ENCODE assay signal across 9 cellular contexts in the genomic region with DNA sequence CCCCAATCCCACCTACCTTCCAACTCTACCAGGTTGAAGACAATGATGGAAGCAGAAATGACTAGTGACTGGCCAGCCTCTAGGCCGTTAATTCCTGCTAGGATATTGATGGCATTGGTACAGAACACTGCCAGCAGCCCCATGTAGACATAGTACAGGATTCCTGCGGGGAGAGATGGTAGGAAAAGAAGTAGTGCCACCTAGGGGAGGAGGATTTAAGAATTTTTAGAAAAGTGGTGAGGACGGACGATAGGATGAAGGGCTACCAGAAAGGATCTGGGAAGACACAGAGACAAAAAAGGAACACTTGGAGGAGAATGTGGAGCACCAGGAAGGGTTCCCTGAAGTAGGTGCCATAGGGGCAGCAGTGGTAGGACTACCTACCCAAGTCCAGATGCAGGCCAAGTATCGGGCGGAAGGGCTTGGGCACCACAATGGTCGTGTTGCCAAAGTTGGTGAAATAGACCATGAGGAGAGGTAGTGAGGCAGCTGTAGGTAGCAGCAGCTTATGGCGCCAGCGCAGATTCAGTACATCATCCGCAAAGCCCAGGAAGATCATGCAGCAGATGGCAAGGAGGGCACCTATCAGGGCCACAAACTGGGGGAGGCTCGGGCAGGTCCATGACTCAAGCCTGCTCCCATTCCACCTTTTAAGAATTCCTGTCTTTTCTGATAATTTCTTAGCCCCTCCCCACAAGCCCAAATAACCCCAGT. TPM values are rescaled to one million over a fixed set of nuclear protein-coding genes. Genes with fewer than 3 reads are reported as not detected.
A peak's percentile ranks its signal among the peaks of the same experiment; 100 is the strongest.
DNase-seq lines count a peak whose midpoint lies in the region; ATAC-seq and TF ChIP-seq lines count a peak whose summit lies in the region.
"Had no signal": no experiment of that assay in that cellular context is flagged by ENCODE, and none has a peak within 500 bp of the region (broad histone marks: within the 10 kb centered on the region; RNA-seq: fewer than 3 reads in every experiment).

No MANE protein-coding gene starts in this region.

- H3K9ac ChIP-seq in fibroblast of lung (ENCODE audit: insufficient read depth, low read length): peak overlapping the region; percentile 79

- DNase-seq in DMS 273 (lab: John Stamatoyannopoulos, UW; ENCODE audit: unreplicated experiment) (peak; percentile 60), HL-60 (ENCODE audit: low read depth in 1 of 2, low spot score in 1 of 2) (peak in 1 of 2 experiments; percentile 47), fibroblast of lung (ENCODE audit: low read depth in 2 of 2) (peak; percentile 46 to 60), renal cortical epithelial cell (ENCODE audit: low read depth) (peak; percentile 56)
- DNase-seq in activated CD8-positive, alpha-beta memory T cell treated with anti-CD3 and anti-CD28 coated beads for 24 hours: no peak

- peaks cover 10% of the 10 kb centered on the region for H3K4me1 ChIP-seq in fibroblast of lung (ENCODE audit: control insufficient read depth, extremely low read depth, insufficient read depth, low read length)

- peaks cover 18% of the 10 kb centered on the region for H3K79me2 ChIP-seq in fibroblast of lung (ENCODE audit: control insufficient read depth, insufficient read depth, low read length)

- H3K4me3 ChIP-seq in HL-60 (replicated peaks; ENCODE audit: insufficient read depth, low read length): peak overlapping the region; percentile 93
- peak overlapping the region; percentile 71 to 90 (median 86) for H3K4me3 ChIP-seq in fibroblast of lung (replicated peaks in 1 of 4; ENCODE audit: control extremely low read depth in 1 of 4, insufficient read depth in 1 of 4, low read depth in 3 of 4, low read length in 4 of 4)

- H3K27me3 ChIP-seq in HL-60 (ENCODE audit: insufficient read depth, poor library complexity, severe bottlenecking) (no peaks in the 10 kb centered on the region), fibroblast of lung (ENCODE audit: control insufficient read depth, insufficient read depth, low read length) (no peaks in the 10 kb centered on the region)
- H3K27me3 ChIP-seq: adrenal gland had no signal

- peaks cover 9% of the 10 kb centered on the region for H3K36me3 ChIP-seq in fibroblast of lung (ENCODE audit: control insufficient read depth, insufficient read depth, low read length)

- H2AFZ ChIP-seq in fibroblast of lung (ENCODE audit: low read length): peak overlapping the region; percentile 21

- H4K20me1 ChIP-seq in fibroblast of lung (ENCODE audit: control insufficient read depth, extremely low read depth, insufficient read depth, low read length): no peaks in the 10 kb centered on the region

- ATAC-seq in SK-N-SH treated with all-trans-retinoic acid at 6 μM for 48 hours: peak; percentile 19
- ATAC-seq in GM18909 (IDR thresholded peaks at IDR 0.05; ENCODE audit: poor library complexity, unreplicated experiment): no peak
- ATAC-seq in HG03378 (IDR thresholded peaks at IDR 0.05; ENCODE audit: unreplicated experiment): no peak

- peak overlapping the region; percentile 99 for H3K4me2 ChIP-seq in fibroblast of lung (ENCODE audit: extremely low read depth, insufficient read depth, low read length)

- no peaks in the 10 kb centered on the region for H3K9me3 ChIP-seq in fibroblast of lung (ENCODE audit: control insufficient read depth, insufficient read depth, low read depth, low read length)
- H3K9me3 ChIP-seq: adrenal gland had no signal

- H3K27ac ChIP-seq in HL-60 (replicated peaks) (peak overlapping the region; percentile 96), fibroblast of lung (ENCODE audit: insufficient read depth, low read length) (peak overlapping the region; percentile 96)

- TF ChIP-seq CTCF in HL-60 (IDR thresholded peaks at IDR 0.05; ENCODE audit: insufficient read depth, low read length) (no peak), fibroblast of lung (conservative IDR thresholded peaks at IDR 0.05 in 1 of 2, IDR thresholded peaks at IDR 0.05 in 1 of 2; ENCODE audit: low read depth in 1 of 2, low read length in 2 of 2) (peak; percentile 49 to 52)

TF ChIP-seq in SK-N-SH treated with all-trans-retinoic acid at 6 μM for 48 hours, 23 proteins besides CTCF, POLR2A, EP300 and RAD21 (continues in another document):
- TF ChIP-seq RARB (CRISPR knock-in tag; IDR thresholded peaks at IDR 0.05) (no peak), BACH2 (CRISPR knock-in tag; IDR thresholded peaks at IDR 0.05; ENCODE audit: borderline replicate concordance) (no peak), ISL1 (CRISPR knock-in tag; IDR thresholded peaks at IDR 0.05) (no peak), ZNF70 (CRISPR knock-in tag; IDR thresholded peaks at IDR 0.05) (no peak), SNAI2 (CRISPR knock-in tag; IDR thresholded peaks at IDR 0.05) (no peak), TCF4 (CRISPR knock-in tag; IDR thresholded peaks at IDR 0.05; ENCODE audit: borderline replicate concordance) (no peak), ZC3H10 (CRISPR knock-in tag; IDR thresholded peaks at IDR 0.05) (no peak), ARNTL (CRISPR knock-in tag; IDR thresholded peaks at IDR 0.05; ENCODE audit: borderline replicate concordance, low read depth) (no peak), OSR1 (CRISPR knock-in tag; IDR thresholded peaks at IDR 0.05) (no peak), CSDC2 (CRISPR knock-in tag; IDR thresholded peaks at IDR 0.05) (no peak), ZFP30 (CRISPR knock-in tag; IDR thresholded peaks at IDR 0.05) (no peak), ZNF565 (CRISPR knock-in tag; conservative IDR thresholded peaks at IDR 0.05; ENCODE audit: low read depth) (no peak), GLIS3 (CRISPR knock-in tag; IDR thresholded peaks at IDR 0.05) (no peak), ESRRG (CRISPR knock-in tag; IDR thresholded peaks at IDR 0.05) (no peak), TOX (CRISPR knock-in tag; IDR thresholded peaks at IDR 0.05; ENCODE audit: borderline replicate concordance) (no peak)
- TF ChIP-seq, protein P1, sequence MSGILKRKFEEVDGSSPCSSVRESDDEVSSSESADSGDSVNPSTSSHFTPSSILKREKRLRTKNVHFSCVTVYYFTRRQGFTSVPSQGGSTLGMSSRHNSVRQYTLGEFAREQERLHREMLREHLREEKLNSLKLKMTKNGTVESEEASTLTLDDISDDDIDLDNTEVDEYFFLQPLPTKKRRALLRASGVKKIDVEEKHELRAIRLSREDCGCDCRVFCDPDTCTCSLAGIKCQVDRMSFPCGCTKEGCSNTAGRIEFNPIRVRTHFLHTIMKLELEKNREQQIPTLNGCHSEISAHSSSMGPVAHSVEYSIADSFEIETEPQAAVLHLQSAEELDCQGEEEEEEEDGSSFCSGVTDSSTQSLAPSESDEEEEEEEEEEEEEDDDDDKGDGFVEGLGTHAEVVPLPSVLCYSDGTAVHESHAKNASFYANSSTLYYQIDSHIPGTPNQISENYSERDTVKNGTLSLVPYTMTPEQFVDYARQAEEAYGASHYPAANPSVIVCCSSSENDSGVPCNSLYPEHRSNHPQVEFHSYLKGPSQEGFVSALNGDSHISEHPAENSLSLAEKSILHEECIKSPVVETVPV (CRISPR knock-in tag; IDR thresholded peaks at IDR 0.05): no peak
- TF ChIP-seq, protein P2, sequence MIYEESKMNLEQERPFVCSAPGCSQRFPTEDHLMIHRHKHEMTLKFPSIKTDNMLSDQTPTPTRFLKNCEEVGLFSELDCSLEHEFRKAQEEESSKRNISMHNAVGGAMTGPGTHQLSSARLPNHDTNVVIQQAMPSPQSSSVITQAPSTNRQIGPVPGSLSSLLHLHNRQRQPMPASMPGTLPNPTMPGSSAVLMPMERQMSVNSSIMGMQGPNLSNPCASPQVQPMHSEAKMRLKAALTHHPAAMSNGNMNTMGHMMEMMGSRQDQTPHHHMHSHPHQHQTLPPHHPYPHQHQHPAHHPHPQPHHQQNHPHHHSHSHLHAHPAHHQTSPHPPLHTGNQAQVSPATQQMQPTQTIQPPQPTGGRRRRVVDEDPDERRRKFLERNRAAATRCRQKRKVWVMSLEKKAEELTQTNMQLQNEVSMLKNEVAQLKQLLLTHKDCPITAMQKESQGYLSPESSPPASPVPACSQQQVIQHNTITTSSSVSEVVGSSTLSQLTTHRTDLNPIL (CRISPR knock-in tag; IDR thresholded peaks at IDR 0.05; ENCODE audit: low read depth): no peak

RNA-seq across cellular contexts. Expression of gene DPAGT1, which starts 1.2 kb away (rescaled TPM):
- total RNA-seq in fibroblast of lung: 14.5 and 14.6 TPM in 2 replicates
- polyA plus RNA-seq in fibroblast of lung: 44.9 and 53.0 TPM in 2 replicates
- 24.0 and 28.0 TPM in 2 replicates for polyA plus RNA-seq in fibroblast of lung (2012)
- polyA minus RNA-seq in fibroblast of lung (ENCODE audit: low replicate concordance): 120 and 128 TPM in 2 replicates
- 22.1 and 42.9 TPM in 2 replicates for total RNA-seq in renal cortical epithelial cell

RNA-seq across cellular contexts. Expression of gene C2CD2L, which starts 6.7 kb away (rescaled TPM):
- total RNA-seq in fibroblast of lung (1.8 and 3.0 TPM in 2 replicates), renal cortical epithelial cell (3.3 and 4.1 TPM in 2 replicates)
- 3.0 and 4.2 TPM in 2 replicates for polyA plus RNA-seq in fibroblast of lung
- 3.5 and 5.1 TPM in 2 replicates for polyA plus RNA-seq in fibroblast of lung (2012)
- polyA minus RNA-seq in fibroblast of lung (ENCODE audit: low replicate concordance): 4.8 and 25.7 TPM in 2 replicates

RNA-seq across cellular contexts. Expression of gene HMBS, which starts 15.7 kb away (rescaled TPM):
- total RNA-seq in fibroblast of lung: 6.9 and 9.4 TPM in 2 replicates
- 23.8 and 36.6 TPM in 2 replicates for polyA plus RNA-seq in fibroblast of lung
- 27.3 and 41.7 TPM in 2 replicates for polyA plus RNA-seq in fibroblast of lung (2012)
- 39.2 and 56.3 TPM in 2 replicates for polyA minus RNA-seq in fibroblast of lung (ENCODE audit: low replicate concordance)
- 12.0 and 24.0 TPM in 2 replicates for total RNA-seq in renal cortical epithelial cell

RNA-seq across cellular contexts. Expression of gene HINFP, which starts 21.0 kb away (rescaled TPM):
- total RNA-seq in fibroblast of lung (13.5 and 14.4 TPM in 2 replicates), renal cortical epithelial cell (11.5 and 20.8 TPM in 2 replicates)
- polyA plus RNA-seq in fibroblast of lung: 12.4 and 13.1 TPM in 2 replicates
- 7.7 and 8.2 TPM in 2 replicates for polyA plus RNA-seq in fibroblast of lung (2012)
- 23.0 and 24.0 TPM in 2 replicates for polyA minus RNA-seq in fibroblast of lung (ENCODE audit: low replicate concordance)

RNA-seq across cellular contexts. Expression of gene VPS11, which starts 32.8 kb away (rescaled TPM):
- total RNA-seq in fibroblast of lung (26.7 and 34.3 TPM in 2 replicates), renal cortical epithelial cell (15.8 and 29.3 TPM in 2 replicates)
- 9.1 and 13.7 TPM in 2 replicates for polyA plus RNA-seq in fibroblast of lung
- 22.7 and 32.1 TPM in 2 replicates for polyA plus RNA-seq in fibroblast of lung (2012)
- polyA minus RNA-seq in fibroblast of lung (ENCODE audit: low replicate concordance): 41.3 and 58.3 TPM in 2 replicates
